20 cellular contexts compared by ENCODE assay signal in the genomic region with DNA sequence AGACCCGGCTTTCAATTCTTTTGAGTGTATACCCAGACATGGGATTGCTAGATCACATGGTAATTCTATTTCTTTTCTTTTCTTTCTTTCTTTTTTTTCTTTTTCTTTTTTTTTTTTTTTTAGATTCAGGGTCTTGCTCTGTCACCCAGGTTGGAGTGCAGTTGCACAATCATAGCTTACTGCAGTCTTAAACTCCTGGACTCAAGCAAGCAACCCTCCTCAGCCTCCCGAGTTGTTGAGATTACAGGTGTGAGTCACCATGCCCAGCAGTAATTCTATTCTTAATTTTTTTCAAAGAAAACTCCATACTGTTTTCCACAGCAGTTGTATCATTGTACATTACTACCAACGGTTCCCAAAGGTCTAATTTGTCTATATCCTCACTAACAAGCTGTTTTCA. TPM values are rescaled to one million over a fixed set of nuclear protein-coding genes. Genes with fewer than 3 reads are reported as not detected.
DNase-seq lines count a peak whose midpoint lies in the region; FAIRE-seq and TF ChIP-seq lines count a peak whose summit lies in the region.
"Had no signal": no experiment of that assay in that cellular context is flagged by ENCODE, and none has a peak within 500 bp of the region (broad histone marks: within the 10 kb centered on the region; RNA-seq: fewer than 3 reads in every experiment).

No MANE protein-coding gene starts in this region.

- intact Hi-C loops in dorsolateral prefrontal cortex (cut with DNase I), result no loop called here

- no peaks in the 10 kb centered on the region for H3K36me3 ChIP-seq in bronchial epithelial cell (ENCODE audit: control insufficient read depth, insufficient read depth, low read length)
- H3K36me3 ChIP-seq: BLaER1, SJSA1 had no signal

- DNase-seq in EH (ENCODE audit: low read depth), result peak; percentile 21
- peak; percentile 47 for DNase-seq in HT1080 (ENCODE audit: low read depth)
- DNase-seq in bronchial epithelial cell (ENCODE audit: low read depth), result peak; percentile 42
- DNase-seq in iris pigment epithelial cell (ENCODE audit: low read depth), result peak; percentile 74
- no peak for DNase-seq in RPMI8226
- no peak for DNase-seq in dorsolateral prefrontal cortex
- no peak for DNase-seq in NCI-H82 (lab: John Stamatoyannopoulos, UW)
- DNase-seq: CD8-positive, alpha-beta T cell; GDM1; Karpas-422; NCI-H1105 treated with DMSO at 0.1 percent for 48 hours; NCI-H187; NCI-H345; NCI-H526 treated with DMSO at 0.1 percent for 48 hours; PC-9 had no signal

- H3K4me3 ChIP-seq in bronchial epithelial cell (ENCODE audit: low read depth, low read length), result no peak overlapping the region
- H3K4me3 ChIP-seq in dorsolateral prefrontal cortex, result no peak overlapping the region
- H3K4me3 ChIP-seq: BLaER1, GM12878, PC-9, SJSA1 had no signal

- H3K27ac ChIP-seq in dorsolateral prefrontal cortex, result no peak overlapping the region
- H3K27ac ChIP-seq: BLaER1, PC-9, SJSA1 had no signal

- no peak for TF ChIP-seq CTCF in bronchial epithelial cell (IDR thresholded peaks at IDR 0.05; ENCODE audit: insufficient read depth, low read length, severe bottlenecking)
- TF ChIP-seq CTCF in dorsolateral prefrontal cortex (IDR thresholded peaks at IDR 0.05 in 54 of 56, conservative IDR thresholded peaks at IDR 0.05 in 2 of 56; ENCODE audit: low read depth in 1 of 56, partially characterized antibody in 56 of 56), result no peak

- H3K27me3 ChIP-seq in bronchial epithelial cell (ENCODE audit: control insufficient read depth, insufficient read depth, low read length), result peaks cover 3% of the 10 kb centered on the region
- H3K27me3 ChIP-seq in dorsolateral prefrontal cortex, result peaks cover 0 to 27% (median 0%) of the 10 kb centered on the region in 45 donors
- H3K27me3 ChIP-seq: BLaER1, SJSA1 had no signal

- FAIRE-seq in bronchial epithelial cell (lab: Jason Lieb, UNC), result no peak
- FAIRE-seq: A204.1, GM12878, H54 had no signal

RNA-seq across cellular contexts. Expression of a gene that starts 13.5 kb away (rescaled TPM):
- total RNA-seq in HT1080 (2014; rRNA removed; shearing (Covaris generic)), result not detected in 2 replicates
- polyA plus RNA-seq in HT1080 (2015; cell fraction: cytosol; rRNA removed), result not detected in 2 replicates
- polyA plus RNA-seq in HT1080 (2015; cell fraction: nucleus; rRNA removed), result not detected in 2 replicates
- total RNA-seq in bronchial epithelial cell (not detected in 2 replicates), dorsolateral prefrontal cortex (not detected)
- total RNA-seq: CD8-positive, alpha-beta T cell; GM12878; PC-9; SJSA1 had no signal
- polyA plus RNA-seq: GM12878 had no signal

RNA-seq across cellular contexts. Expression of a gene that starts 28.8 kb away (rescaled TPM):
- 13.1 and 18.9 TPM in 2 replicates for total RNA-seq in HT1080 (2014; rRNA removed; shearing (Covaris generic))
- polyA plus RNA-seq in HT1080 (2015; cell fraction: cytosol; rRNA removed), result 8.9 and 10.0 TPM in 2 replicates
- polyA plus RNA-seq in HT1080 (2015; cell fraction: nucleus; rRNA removed), result 11.9 and 12.6 TPM in 2 replicates
- 2.6 and 5.9 TPM in 2 replicates for total RNA-seq in bronchial epithelial cell
- 1 to 10 TPM; 1.0 to 9.0 (median 3.4) TPM for total RNA-seq in dorsolateral prefrontal cortex

RNA-seq across cellular contexts. Expression of a gene that starts 53.6 kb away (rescaled TPM):
- total RNA-seq in HT1080 (2014; rRNA removed; shearing (Covaris generic)), result 3.3 and 3.6 TPM in 2 replicates
- 3.4 and 4.9 TPM in 2 replicates for polyA plus RNA-seq in HT1080 (2015; cell fraction: cytosol; rRNA removed)
- 14.6 and 15.8 TPM in 2 replicates for polyA plus RNA-seq in HT1080 (2015; cell fraction: nucleus; rRNA removed)
- 7.1 and 9.2 TPM in 2 replicates for total RNA-seq in bronchial epithelial cell
- total RNA-seq in dorsolateral prefrontal cortex, result 10 to 100 TPM; 16.6 to 72.2 (median 30.5) TPM

Comparison
In these comparisons a context has a peak if more than half of its experiments do, and no peak if none do; other contexts are left out.
1. DNase-seq: peak in EH (single experiment), HT1080 (single experiment), bronchial epithelial cell (single experiment) and iris pigment epithelial cell (single experiment); none in RPMI8226 (single experiment), dorsolateral prefrontal cortex (0 of 10) and NCI-H82 (single experiment).